Comparison of ENCODE assay signal across 12 cellular contexts in genomic region chr5:42894057-42894456, GRCh38.
DNase-seq lines count a peak whose midpoint lies in the region; ATAC-seq and TF ChIP-seq lines count a peak whose summit lies in the region.
"Had no signal": no experiment of that assay in that cellular context is flagged by ENCODE, and none has a peak within 500 bp of the region (broad histone marks: within the 10 kb centered on the region; RNA-seq: fewer than 3 reads in every experiment).

No MANE protein-coding gene starts in this region.

- DNase-seq in NCI-H774 (lab: John Stamatoyannopoulos, UW) (peak; percentile 64), fibroblast of the aortic adventitia (ENCODE audit: low read depth) (no peak), D341Med (ENCODE audit: low spot score) (no peak), GM19238 (ENCODE audit: insufficient read length, low spot score) (no peak)
- DNase-seq: left cardiac atrium, NCI-H187 had no signal

- TF ChIP-seq CTCF in GM12875 (IDR thresholded peaks at IDR 0.05; ENCODE audit: borderline replicate concordance, insufficient read depth, low read depth, low read length) (0 out of 2 replicates have a peak, but pooled peaks have one; percentile 4), fibroblast of the aortic adventitia (IDR thresholded peaks at IDR 0.05; ENCODE audit: insufficient read depth, low read length) (peak; percentile 21), parathyroid adenoma (IDR thresholded peaks at IDR 0.05) (peak; percentile 19)

- H2AFZ ChIP-seq in parathyroid adenoma, result peak overlapping the region; percentile 54

- no peaks in the 10 kb centered on the region for H3K79me2 ChIP-seq in parathyroid adenoma

- H3K4me2 ChIP-seq in parathyroid adenoma (ENCODE audit: low read length), result no peak overlapping the region

- no peak for ATAC-seq in GM18861 (IDR thresholded peaks at IDR 0.05; ENCODE audit: unreplicated experiment)
- ATAC-seq: activated naive CD4-positive, alpha-beta T cell treated with anti-CD3 and anti-CD28 coated beads, Interleukin-2, amount 50 U/mL, for 72 hours had no signal

- H3K9me3 ChIP-seq in parathyroid adenoma (ENCODE audit: control insufficient read depth, low read length), result no peaks in the 10 kb centered on the region
- H3K9me3 ChIP-seq: prostate gland had no signal

- no peaks in the 10 kb centered on the region for H3K4me1 ChIP-seq in parathyroid adenoma
- H3K4me1 ChIP-seq: prostate gland had no signal

- no peaks in the 10 kb centered on the region for H3K36me3 ChIP-seq in parathyroid adenoma (ENCODE audit: control insufficient read depth, insufficient read depth, low read length)
- H3K36me3 ChIP-seq: prostate gland had no signal

- no peak overlapping the region for H3K27ac ChIP-seq in parathyroid adenoma
- H3K27ac ChIP-seq: HL-60, prostate gland had no signal

- H3K9ac ChIP-seq in parathyroid adenoma, result no peak overlapping the region

- H3K4me3 ChIP-seq in GM12875 (ENCODE audit: low read depth, low read length) (no peak overlapping the region), fibroblast of the aortic adventitia (ENCODE audit: low read depth, low read length) (no peak overlapping the region), parathyroid adenoma (ENCODE audit: low read depth, low read length) (no peak overlapping the region)
- H3K4me3 ChIP-seq: prostate gland had no signal

- H3K27me3 ChIP-seq in parathyroid adenoma (ENCODE audit: control insufficient read depth, insufficient read depth, low read length), result no peaks in the 10 kb centered on the region
